ENCODE assay signal across 1 cellular context in the genomic region with DNA sequence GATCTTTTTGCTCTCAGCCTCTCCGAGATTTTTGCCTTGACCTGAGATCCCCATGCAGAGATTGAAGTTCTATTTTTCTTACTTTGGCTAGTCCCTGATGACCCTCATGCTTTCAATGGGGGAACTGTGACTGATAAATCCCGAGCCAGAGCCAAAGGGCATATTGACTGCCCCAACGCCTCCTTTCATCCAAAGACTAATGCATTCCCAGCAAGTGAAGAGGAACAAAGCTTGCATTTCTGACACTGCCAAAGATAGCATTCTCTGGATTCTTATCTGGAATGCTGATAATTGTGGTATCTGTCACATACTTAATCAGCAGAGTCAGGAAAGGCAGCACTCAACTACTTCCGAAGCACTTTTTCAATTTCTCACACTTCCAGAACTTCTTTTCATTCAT.
A peak's percentile ranks its signal among the peaks of the same experiment; 100 is the strongest.
TF ChIP-seq lines count a peak whose summit lies in the region.

No MANE protein-coding gene starts in this region.

TF ChIP-seq in HepG2, 621 proteins besides CTCF, POLR2A, EP300 and RAD21 (continued from another document and continues in another):
- TF ChIP-seq, protein P1, sequence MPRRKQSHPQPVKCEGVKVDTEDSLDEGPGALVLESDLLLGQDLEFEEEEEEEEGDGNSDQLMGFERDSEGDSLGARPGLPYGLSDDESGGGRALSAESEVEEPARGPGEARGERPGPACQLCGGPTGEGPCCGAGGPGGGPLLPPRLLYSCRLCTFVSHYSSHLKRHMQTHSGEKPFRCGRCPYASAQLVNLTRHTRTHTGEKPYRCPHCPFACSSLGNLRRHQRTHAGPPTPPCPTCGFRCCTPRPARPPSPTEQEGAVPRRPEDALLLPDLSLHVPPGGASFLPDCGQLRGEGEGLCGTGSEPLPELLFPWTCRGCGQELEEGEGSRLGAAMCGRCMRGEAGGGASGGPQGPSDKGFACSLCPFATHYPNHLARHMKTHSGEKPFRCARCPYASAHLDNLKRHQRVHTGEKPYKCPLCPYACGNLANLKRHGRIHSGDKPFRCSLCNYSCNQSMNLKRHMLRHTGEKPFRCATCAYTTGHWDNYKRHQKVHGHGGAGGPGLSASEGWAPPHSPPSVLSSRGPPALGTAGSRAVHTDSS (CRISPR knock-in tag; conservative IDR thresholded peaks at IDR 0.05): no peak
- TF ChIP-seq, protein P2, sequence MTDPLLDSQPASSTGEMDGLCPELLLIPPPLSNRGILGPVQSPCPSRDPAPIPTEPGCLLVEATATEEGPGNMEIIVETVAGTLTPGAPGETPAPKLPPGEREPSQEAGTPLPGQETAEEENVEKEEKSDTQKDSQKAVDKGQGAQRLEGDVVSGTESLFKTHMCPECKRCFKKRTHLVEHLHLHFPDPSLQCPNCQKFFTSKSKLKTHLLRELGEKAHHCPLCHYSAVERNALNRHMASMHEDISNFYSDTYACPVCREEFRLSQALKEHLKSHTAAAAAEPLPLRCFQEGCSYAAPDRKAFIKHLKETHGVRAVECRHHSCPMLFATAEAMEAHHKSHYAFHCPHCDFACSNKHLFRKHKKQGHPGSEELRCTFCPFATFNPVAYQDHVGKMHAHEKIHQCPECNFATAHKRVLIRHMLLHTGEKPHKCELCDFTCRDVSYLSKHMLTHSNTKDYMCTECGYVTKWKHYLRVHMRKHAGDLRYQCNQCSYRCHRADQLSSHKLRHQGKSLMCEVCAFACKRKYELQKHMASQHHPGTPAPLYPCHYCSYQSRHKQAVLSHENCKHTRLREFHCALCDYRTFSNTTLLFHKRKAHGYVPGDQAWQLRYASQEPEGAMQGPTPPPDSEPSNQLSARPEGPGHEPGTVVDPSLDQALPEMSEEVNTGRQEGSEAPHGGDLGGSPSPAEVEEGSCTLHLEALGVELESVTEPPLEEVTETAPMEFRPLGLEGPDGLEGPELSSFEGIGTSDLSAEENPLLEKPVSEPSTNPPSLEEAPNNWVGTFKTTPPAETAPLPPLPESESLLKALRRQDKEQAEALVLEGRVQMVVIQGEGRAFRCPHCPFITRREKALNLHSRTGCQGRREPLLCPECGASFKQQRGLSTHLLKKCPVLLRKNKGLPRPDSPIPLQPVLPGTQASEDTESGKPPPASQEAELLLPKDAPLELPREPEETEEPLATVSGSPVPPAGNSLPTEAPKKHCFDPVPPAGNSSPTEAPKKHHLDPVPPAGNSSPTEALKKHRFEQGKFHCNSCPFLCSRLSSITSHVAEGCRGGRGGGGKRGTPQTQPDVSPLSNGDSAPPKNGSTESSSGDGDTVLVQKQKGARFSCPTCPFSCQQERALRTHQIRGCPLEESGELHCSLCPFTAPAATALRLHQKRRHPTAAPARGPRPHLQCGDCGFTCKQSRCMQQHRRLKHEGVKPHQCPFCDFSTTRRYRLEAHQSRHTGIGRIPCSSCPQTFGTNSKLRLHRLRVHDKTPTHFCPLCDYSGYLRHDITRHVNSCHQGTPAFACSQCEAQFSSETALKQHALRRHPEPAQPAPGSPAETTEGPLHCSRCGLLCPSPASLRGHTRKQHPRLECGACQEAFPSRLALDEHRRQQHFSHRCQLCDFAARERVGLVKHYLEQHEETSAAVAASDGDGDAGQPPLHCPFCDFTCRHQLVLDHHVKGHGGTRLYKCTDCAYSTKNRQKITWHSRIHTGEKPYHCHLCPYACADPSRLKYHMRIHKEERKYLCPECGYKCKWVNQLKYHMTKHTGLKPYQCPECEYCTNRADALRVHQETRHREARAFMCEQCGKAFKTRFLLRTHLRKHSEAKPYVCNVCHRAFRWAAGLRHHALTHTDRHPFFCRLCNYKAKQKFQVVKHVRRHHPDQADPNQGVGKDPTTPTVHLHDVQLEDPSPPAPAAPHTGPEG (CRISPR knock-in tag; IDR thresholded peaks at IDR 0.05): no peak
- TF ChIP-seq ZFP1 (CRISPR knock-in tag; IDR thresholded peaks at IDR 0.05) (no peak), KLF12 (CRISPR knock-in tag; IDR thresholded peaks at IDR 0.05; ENCODE audit: borderline replicate concordance) (no peak), KLF15 (CRISPR knock-in tag; IDR thresholded peaks at IDR 0.05; ENCODE audit: borderline replicate concordance) (no peak), NR2F6 (IDR thresholded peaks at IDR 0.05) (peak; percentile 78; the same call in 1 of the 2 replicates), NR2F6 (CRISPR knock-in tag; IDR thresholded peaks at IDR 0.05) (peak; percentile 68), FOXA3 (CRISPR knock-in tag; IDR thresholded peaks at IDR 0.05) (0 out of 2 replicates have a peak, but pooled peaks have one; percentile 33), ZNF572 (CRISPR knock-in tag; IDR thresholded peaks at IDR 0.05) (no peak), ATRX (CRISPR knock-in tag; IDR thresholded peaks at IDR 0.05; ENCODE audit: borderline replicate concordance) (no peak), MAF1 (CRISPR knock-in tag; IDR thresholded peaks at IDR 0.05; ENCODE audit: borderline replicate concordance) (no peak), ZMYM4 (CRISPR knock-in tag; IDR thresholded peaks at IDR 0.05) (no peak), TRIM24 (CRISPR knock-in tag; IDR thresholded peaks at IDR 0.05) (0 out of 2 replicates have a peak, but pooled peaks have one; percentile 50), EZH2 (conservative IDR thresholded peaks at IDR 0.05; ENCODE audit: low read depth, low read length) (no peak), ZNF207 (IDR thresholded peaks at IDR 0.05; ENCODE audit: borderline replicate concordance) (no peak), MAZ (IDR thresholded peaks at IDR 0.05; ENCODE audit: borderline replicate concordance, low read depth, low read length) (no peak), MAZ (CRISPR knock-in tag; IDR thresholded peaks at IDR 0.05; ENCODE audit: low read depth) (no peak), PAX8 (CRISPR knock-in tag; IDR thresholded peaks at IDR 0.05; ENCODE audit: borderline replicate concordance) (no peak), SP5 (CRISPR knock-in tag; IDR thresholded peaks at IDR 0.05; ENCODE audit: borderline replicate concordance, low read depth) (no peak), ZBTB7A (CRISPR knock-in tag; IDR thresholded peaks at IDR 0.05) (no peak), GATA4 (IDR thresholded peaks at IDR 0.05; ENCODE audit: borderline replicate concordance, low read depth) (peak; percentile 62; the same call in 1 of the 2 replicates), TBX2 (CRISPR knock-in tag; IDR thresholded peaks at IDR 0.05; ENCODE audit: borderline replicate concordance) (peak; percentile 26; the same call in 1 of the 2 replicates), SIX1 (CRISPR knock-in tag; IDR thresholded peaks at IDR 0.05; ENCODE audit: borderline replicate concordance) (no peak), ZNF335 (CRISPR knock-in tag; IDR thresholded peaks at IDR 0.05) (no peak), CHD4 (IDR thresholded peaks at IDR 0.05; ENCODE audit: borderline replicate concordance, low read length) (no peak), HIVEP1 (CRISPR knock-in tag; IDR thresholded peaks at IDR 0.05) (no peak), RELA (CRISPR knock-in tag; IDR thresholded peaks at IDR 0.05) (no peak), ADNP (CRISPR knock-in tag; IDR thresholded peaks at IDR 0.05) (no peak)
- TF ChIP-seq, protein P3, sequence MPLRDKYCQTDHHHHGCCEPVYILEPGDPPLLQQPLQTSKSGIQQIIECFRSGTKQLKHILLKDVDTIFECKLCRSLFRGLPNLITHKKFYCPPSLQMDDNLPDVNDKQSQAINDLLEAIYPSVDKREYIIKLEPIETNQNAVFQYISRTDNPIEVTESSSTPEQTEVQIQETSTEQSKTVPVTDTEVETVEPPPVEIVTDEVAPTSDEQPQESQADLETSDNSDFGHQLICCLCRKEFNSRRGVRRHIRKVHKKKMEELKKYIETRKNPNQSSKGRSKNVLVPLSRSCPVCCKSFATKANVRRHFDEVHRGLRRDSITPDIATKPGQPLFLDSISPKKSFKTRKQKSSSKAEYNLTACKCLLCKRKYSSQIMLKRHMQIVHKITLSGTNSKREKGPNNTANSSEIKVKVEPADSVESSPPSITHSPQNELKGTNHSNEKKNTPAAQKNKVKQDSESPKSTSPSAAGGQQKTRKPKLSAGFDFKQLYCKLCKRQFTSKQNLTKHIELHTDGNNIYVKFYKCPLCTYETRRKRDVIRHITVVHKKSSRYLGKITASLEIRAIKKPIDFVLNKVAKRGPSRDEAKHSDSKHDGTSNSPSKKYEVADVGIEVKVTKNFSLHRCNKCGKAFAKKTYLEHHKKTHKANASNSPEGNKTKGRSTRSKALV (CRISPR knock-in tag; IDR thresholded peaks at IDR 0.05): no peak
- TF ChIP-seq, protein P4, sequence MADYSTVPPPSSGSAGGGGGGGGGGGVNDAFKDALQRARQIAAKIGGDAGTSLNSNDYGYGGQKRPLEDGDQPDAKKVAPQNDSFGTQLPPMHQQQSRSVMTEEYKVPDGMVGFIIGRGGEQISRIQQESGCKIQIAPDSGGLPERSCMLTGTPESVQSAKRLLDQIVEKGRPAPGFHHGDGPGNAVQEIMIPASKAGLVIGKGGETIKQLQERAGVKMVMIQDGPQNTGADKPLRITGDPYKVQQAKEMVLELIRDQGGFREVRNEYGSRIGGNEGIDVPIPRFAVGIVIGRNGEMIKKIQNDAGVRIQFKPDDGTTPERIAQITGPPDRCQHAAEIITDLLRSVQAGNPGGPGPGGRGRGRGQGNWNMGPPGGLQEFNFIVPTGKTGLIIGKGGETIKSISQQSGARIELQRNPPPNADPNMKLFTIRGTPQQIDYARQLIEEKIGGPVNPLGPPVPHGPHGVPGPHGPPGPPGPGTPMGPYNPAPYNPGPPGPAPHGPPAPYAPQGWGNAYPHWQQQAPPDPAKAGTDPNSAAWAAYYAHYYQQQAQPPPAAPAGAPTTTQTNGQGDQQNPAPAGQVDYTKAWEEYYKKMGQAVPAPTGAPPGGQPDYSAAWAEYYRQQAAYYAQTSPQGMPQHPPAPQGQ (CRISPR knock-in tag; IDR thresholded peaks at IDR 0.05; ENCODE audit: borderline replicate concordance): no peak
- TF ChIP-seq, protein P5, sequence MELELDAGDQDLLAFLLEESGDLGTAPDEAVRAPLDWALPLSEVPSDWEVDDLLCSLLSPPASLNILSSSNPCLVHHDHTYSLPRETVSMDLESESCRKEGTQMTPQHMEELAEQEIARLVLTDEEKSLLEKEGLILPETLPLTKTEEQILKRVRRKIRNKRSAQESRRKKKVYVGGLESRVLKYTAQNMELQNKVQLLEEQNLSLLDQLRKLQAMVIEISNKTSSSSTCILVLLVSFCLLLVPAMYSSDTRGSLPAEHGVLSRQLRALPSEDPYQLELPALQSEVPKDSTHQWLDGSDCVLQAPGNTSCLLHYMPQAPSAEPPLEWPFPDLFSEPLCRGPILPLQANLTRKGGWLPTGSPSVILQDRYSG (CRISPR knock-in tag; IDR thresholded peaks at IDR 0.05): no peak
- TF ChIP-seq, protein P6, sequence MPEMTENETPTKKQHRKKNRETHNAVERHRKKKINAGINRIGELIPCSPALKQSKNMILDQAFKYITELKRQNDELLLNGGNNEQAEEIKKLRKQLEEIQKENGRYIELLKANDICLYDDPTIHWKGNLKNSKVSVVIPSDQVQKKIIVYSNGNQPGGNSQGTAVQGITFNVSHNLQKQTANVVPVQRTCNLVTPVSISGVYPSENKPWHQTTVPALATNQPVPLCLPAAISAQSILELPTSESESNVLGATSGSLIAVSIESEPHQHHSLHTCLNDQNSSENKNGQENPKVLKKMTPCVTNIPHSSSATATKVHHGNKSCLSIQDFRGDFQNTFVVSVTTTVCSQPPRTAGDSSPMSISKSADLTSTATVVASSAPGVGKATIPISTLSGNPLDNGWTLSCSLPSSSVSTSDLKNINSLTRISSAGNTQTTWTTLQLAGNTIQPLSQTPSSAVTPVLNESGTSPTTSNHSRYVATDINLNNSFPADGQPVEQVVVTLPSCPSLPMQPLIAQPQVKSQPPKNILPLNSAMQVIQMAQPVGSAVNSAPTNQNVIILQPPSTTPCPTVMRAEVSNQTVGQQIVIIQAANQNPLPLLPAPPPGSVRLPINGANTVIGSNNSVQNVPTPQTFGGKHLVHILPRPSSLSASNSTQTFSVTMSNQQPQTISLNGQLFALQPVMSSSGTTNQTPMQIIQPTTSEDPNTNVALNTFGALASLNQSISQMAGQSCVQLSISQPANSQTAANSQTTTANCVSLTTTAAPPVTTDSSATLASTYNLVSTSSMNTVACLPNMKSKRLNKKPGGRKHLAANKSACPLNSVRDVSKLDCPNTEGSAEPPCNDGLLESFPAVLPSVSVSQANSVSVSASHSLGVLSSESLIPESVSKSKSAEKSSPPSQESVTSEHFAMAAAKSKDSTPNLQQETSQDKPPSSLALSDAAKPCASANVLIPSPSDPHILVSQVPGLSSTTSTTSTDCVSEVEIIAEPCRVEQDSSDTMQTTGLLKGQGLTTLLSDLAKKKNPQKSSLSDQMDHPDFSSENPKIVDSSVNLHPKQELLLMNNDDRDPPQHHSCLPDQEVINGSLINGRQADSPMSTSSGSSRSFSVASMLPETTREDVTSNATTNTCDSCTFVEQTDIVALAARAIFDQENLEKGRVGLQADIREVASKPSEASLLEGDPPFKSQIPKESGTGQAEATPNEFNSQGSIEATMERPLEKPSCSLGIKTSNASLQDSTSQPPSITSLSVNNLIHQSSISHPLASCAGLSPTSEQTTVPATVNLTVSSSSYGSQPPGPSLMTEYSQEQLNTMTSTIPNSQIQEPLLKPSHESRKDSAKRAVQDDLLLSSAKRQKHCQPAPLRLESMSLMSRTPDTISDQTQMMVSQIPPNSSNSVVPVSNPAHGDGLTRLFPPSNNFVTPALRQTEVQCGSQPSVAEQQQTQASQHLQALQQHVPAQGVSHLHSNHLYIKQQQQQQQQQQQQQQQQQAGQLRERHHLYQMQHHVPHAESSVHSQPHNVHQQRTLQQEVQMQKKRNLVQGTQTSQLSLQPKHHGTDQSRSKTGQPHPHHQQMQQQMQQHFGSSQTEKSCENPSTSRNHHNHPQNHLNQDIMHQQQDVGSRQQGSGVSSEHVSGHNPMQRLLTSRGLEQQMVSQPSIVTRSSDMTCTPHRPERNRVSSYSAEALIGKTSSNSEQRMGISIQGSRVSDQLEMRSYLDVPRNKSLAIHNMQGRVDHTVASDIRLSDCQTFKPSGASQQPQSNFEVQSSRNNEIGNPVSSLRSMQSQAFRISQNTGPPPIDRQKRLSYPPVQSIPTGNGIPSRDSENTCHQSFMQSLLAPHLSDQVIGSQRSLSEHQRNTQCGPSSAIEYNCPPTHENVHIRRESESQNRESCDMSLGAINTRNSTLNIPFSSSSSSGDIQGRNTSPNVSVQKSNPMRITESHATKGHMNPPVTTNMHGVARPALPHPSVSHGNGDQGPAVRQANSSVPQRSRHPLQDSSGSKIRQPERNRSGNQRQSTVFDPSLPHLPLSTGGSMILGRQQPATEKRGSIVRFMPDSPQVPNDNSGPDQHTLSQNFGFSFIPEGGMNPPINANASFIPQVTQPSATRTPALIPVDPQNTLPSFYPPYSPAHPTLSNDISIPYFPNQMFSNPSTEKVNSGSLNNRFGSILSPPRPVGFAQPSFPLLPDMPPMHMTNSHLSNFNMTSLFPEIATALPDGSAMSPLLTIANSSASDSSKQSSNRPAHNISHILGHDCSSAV (CRISPR knock-in tag; IDR thresholded peaks at IDR 0.05; ENCODE audit: borderline replicate concordance): no peak
- TF ChIP-seq, protein P7, sequence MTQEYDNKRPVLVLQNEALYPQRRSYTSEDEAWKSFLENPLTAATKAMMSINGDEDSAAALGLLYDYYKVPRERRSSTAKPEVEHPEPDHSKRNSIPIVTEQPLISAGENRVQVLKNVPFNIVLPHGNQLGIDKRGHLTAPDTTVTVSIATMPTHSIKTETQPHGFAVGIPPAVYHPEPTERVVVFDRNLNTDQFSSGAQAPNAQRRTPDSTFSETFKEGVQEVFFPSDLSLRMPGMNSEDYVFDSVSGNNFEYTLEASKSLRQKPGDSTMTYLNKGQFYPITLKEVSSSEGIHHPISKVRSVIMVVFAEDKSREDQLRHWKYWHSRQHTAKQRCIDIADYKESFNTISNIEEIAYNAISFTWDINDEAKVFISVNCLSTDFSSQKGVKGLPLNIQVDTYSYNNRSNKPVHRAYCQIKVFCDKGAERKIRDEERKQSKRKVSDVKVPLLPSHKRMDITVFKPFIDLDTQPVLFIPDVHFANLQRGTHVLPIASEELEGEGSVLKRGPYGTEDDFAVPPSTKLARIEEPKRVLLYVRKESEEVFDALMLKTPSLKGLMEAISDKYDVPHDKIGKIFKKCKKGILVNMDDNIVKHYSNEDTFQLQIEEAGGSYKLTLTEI (CRISPR knock-in tag; conservative IDR thresholded peaks at IDR 0.05): no peak
